Comparison of ENCODE assay signal across 23 cellular contexts in genomic region chr6:89264296-89264695, GRCh38. TPM values are rescaled to one million over a fixed set of nuclear protein-coding genes. Genes with fewer than 3 reads are reported as not detected.
DNase-seq lines count a peak whose midpoint lies in the region; ATAC-seq lines count a peak whose summit lies in the region.
"Had no signal": no experiment of that assay in that cellular context is flagged by ENCODE, and none has a peak within 500 bp of the region (broad histone marks: within the 10 kb centered on the region; RNA-seq: fewer than 3 reads in every experiment).

No MANE protein-coding gene starts in this region.

- intact Hi-C loops in sciatic nerve (cut with DNase I), result no loop called here

- H3K4me3 Mint-ChIP-seq in activated CD4-positive, alpha-beta T cell treated with anti-CD3 and anti-CD28 coated beads, Interleukin-2, amount 10 ng/mL, durations not matched to agents 7 days and 5 days, result no peak overlapping the region
- H3K4me3 Mint-ChIP-seq: CD14-positive monocyte; CD4-positive, alpha-beta T cell; CD8-positive, alpha-beta memory T cell; H9 had no signal

- CTCF ChIA-PET in activated CD4-positive, alpha-beta T cell treated with anti-CD3 and anti-CD28 coated beads, Interleukin-2, amount 10 ng/mL, durations not matched to agents 7 days and 5 days (lab: Charles Lee), result no interaction called here

- no peaks in the 10 kb centered on the region for H3K36me3 Mint-ChIP-seq in activated CD4-positive, alpha-beta T cell treated with anti-CD3 and anti-CD28 coated beads, Interleukin-2, amount 10 ng/mL, durations not matched to agents 7 days and 5 days (ENCODE audit: low read depth)
- H3K36me3 Mint-ChIP-seq: CD14-positive monocyte; CD8-positive, alpha-beta memory T cell had no signal

- POLR2A ChIA-PET in activated CD4-positive, alpha-beta T cell treated with anti-CD3 and anti-CD28 coated beads, Interleukin-2, amount 10 ng/mL, durations not matched to agents 7 days and 5 days (lab: Charles Lee), result no interaction called here

- peaks cover 2% of the 10 kb centered on the region for H3K27me3 Mint-ChIP-seq in activated CD4-positive, alpha-beta T cell treated with anti-CD3 and anti-CD28 coated beads, Interleukin-2, amount 10 ng/mL, durations not matched to agents 7 days and 5 days
- H3K27me3 Mint-ChIP-seq: CD4-positive, alpha-beta T cell had no signal

- peak overlapping the region; percentile 21 for H3K27ac Mint-ChIP-seq in activated CD4-positive, alpha-beta T cell treated with anti-CD3 and anti-CD28 coated beads, Interleukin-2, amount 10 ng/mL, durations not matched to agents 7 days and 5 days
- H3K27ac Mint-ChIP-seq: CD14-positive monocyte; CD4-positive, alpha-beta T cell; CD8-positive, alpha-beta memory T cell had no signal

- ATAC-seq in left lobe of liver, result no peak
- ATAC-seq in sciatic nerve, result no peak
- no peak for ATAC-seq in HG03196 (IDR thresholded peaks at IDR 0.05; ENCODE audit: unreplicated experiment)
- ATAC-seq: A549, GM12878, HCT116 had no signal

- no peak for DNase-seq in activated CD4-positive, alpha-beta T cell treated with anti-CD3 and anti-CD28 coated beads, Interleukin-2, amount 10 ng/mL, durations not matched to agents 7 days and 5 days
- no peak for DNase-seq in activated CD4-positive, alpha-beta T cell treated with anti-CD3 and anti-CD28 coated beads for 1 hour
- DNase-seq in left lobe of liver (ENCODE audit: low spot score) (peak; percentile 22), sciatic nerve (ENCODE audit: low spot score) (peak; percentile 21), 8988T (no peak), NCI-H748 treated with DMSO at 0.1 percent for 48 hours (lab: John Stamatoyannopoulos, UW) (no peak)
- DNase-seq: ACHN; AML-193; BE2C; CD4-positive, alpha-beta T cell; CD8-positive, alpha-beta memory T cell; DMS 273 treated with DMSO at 0.1 percent for 48 hours; DMS79; EL; GDM1; GM23248; H9 had no signal

- no peaks in the 10 kb centered on the region for H3K9me3 Mint-ChIP-seq in activated CD4-positive, alpha-beta T cell treated with anti-CD3 and anti-CD28 coated beads, Interleukin-2, amount 10 ng/mL, durations not matched to agents 7 days and 5 days
- H3K9me3 Mint-ChIP-seq: CD4-positive, alpha-beta T cell; CD8-positive, alpha-beta memory T cell; H9 had no signal

- no peaks in the 10 kb centered on the region for H3K4me1 Mint-ChIP-seq in activated CD4-positive, alpha-beta T cell treated with anti-CD3 and anti-CD28 coated beads, Interleukin-2, amount 10 ng/mL, durations not matched to agents 7 days and 5 days
- H3K4me1 Mint-ChIP-seq: CD8-positive, alpha-beta memory T cell; H9 had no signal

RNA-seq across cellular contexts. Expression of gene GABRR1, which starts 47.1 kb away (rescaled TPM):
- not detected for total RNA-seq in activated CD4-positive, alpha-beta T cell treated with anti-CD3 and anti-CD28 coated beads, Interleukin-2, amount 10 ng/mL, durations not matched to agents 7 days and 5 days
- total RNA-seq in left lobe of liver (not detected), sciatic nerve (0.27 TPM)
- total RNA-seq: CD4-positive, alpha-beta T cell; CD8-positive, alpha-beta memory T cell; GM12878; GM23248; H4 had no signal

RNA-seq across cellular contexts. Expression of gene GABRR2, which starts 50.8 kb away (rescaled TPM):
- total RNA-seq in activated CD4-positive, alpha-beta T cell treated with anti-CD3 and anti-CD28 coated beads, Interleukin-2, amount 10 ng/mL, durations not matched to agents 7 days and 5 days, result under 1 TPM; 0.30 to 0.77 TPM
- total RNA-seq in left lobe of liver, result 0.58 TPM
- total RNA-seq in sciatic nerve, result 1.7 TPM
- total RNA-seq: GM23248, H9 had no signal

Comparison
In these comparisons a context has a peak if more than half of its experiments do, and no peak if none do; other contexts are left out.
1. DNase-seq: peak in left lobe of liver (single experiment) and sciatic nerve (single experiment); none in activated CD4-positive, alpha-beta T cell treated with anti-CD3 and anti-CD28 coated beads, Interleukin-2, amount 10 ng/mL, durations not matched to agents 7 days and 5 days (single experiment), activated CD4-positive, alpha-beta T cell treated with anti-CD3 and anti-CD28 coated beads for 1 hour (single experiment), 8988T (single experiment) and NCI-H748 treated with DMSO at 0.1 percent for 48 hours (single experiment).